ENCODE assay signal across 8 cellular contexts in the genomic region with DNA sequence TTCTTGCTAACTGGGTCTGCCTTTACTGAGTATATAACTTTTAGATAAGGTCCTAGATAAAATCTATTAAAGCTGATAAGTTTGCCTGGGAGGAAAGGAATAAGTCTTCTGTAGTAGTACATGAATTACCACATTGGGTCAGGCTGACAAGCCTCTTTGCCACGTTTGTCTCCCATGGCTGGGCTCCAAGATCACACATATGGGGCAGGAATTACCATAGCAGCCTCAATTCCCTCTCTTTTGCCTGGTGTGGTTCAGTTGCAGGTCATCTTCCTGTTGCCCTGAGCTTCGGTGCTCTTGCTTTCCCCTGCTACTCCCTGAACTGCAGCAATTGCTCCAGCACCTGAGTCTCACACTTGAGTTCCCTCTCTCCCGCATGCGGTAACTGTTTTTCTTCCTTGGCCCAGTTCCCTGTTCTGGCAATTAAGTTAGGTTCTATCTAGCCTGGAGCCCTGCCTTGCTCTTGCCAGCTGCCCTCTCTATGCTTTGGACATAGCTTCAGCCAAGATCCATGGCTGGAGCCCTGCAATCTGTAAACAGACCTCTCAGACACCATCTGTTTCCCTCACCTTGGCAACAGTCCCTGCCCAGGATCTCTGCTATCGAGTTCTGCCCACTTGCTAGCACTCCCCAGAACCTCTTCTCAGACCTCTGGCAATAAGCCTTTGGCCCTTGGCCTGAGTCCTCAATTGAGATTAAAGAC. TPM values are rescaled to one million over a fixed set of nuclear protein-coding genes. Genes with fewer than 3 reads are reported as not detected.
A peak's percentile ranks its signal among the peaks of the same experiment; 100 is the strongest.
DNase-seq lines count a peak whose midpoint lies in the region; ATAC-seq and TF ChIP-seq lines count a peak whose summit lies in the region.
"Had no signal": no experiment of that assay in that cellular context is flagged by ENCODE, and none has a peak within 500 bp of the region (broad histone marks: within the 10 kb centered on the region; RNA-seq: fewer than 3 reads in every experiment).

No MANE protein-coding gene starts in this region.

- ATAC-seq in upper lobe of right lung (peak; percentile 94), GM18520 (IDR thresholded peaks at IDR 0.05; ENCODE audit: unreplicated experiment) (no peak), PC-3 (no peak; the same call in 1 of the 2 replicates)

- intact Hi-C loops in left ventricle myocardium inferior (cut with micrococcal nuclease) (no loop called here), upper lobe of right lung (cut with DNase I) (no loop called here), PC-3 (cut with micrococcal nuclease) (loop anchor here (5.0 to 10.0 kb wide), 2 partner anchors 89 to 249 kb away; a partner anchor contains a TSS)

- POLR2A ChIA-PET in PC-3 (lab: Charles Lee; ENCODE audit: unreplicated experiment): interaction anchor here (0.6 kb wide), 1 partner anchor 234 kb away, joined by 3 read pairs; no protein-coding TSS in a partner anchor

- no peak overlapping the region for H3K4me2 ChIP-seq in PC-3 (ENCODE audit: low read length)

- H3K27me3 ChIP-seq in left ventricle myocardium inferior (ENCODE audit: low read depth) (no peaks in the 10 kb centered on the region), upper lobe of right lung (no peaks in the 10 kb centered on the region), PC-3 (ENCODE audit: low read length) (no peaks in the 10 kb centered on the region)

- no TSS peak for BruUV-seq in PC-3 (replicated peaks; lab: Mats Ljungman, UMichigan)

- no peaks in the 10 kb centered on the region for H3K79me2 ChIP-seq in PC-3 (ENCODE audit: low read length)

- peak overlapping the region; percentile 57 for H3K27ac ChIP-seq in VCaP
- H3K27ac ChIP-seq in left ventricle myocardium inferior (replicated peaks): peak overlapping the region; percentile 65
- peak overlapping the region; percentile 32 for H3K27ac ChIP-seq in upper lobe of right lung
- no peak overlapping the region for H3K27ac ChIP-seq in PC-3 (ENCODE audit: low read length)

- no peak overlapping the region for H2AFZ ChIP-seq in PC-3 (ENCODE audit: low read length)

- H3K4me3 ChIP-seq in left ventricle myocardium inferior (no peak overlapping the region), upper lobe of right lung (no peak overlapping the region), PC-3 (ENCODE audit: low read length) (no peak overlapping the region)

- H4K20me1 ChIP-seq in PC-3 (ENCODE audit: low read length): no peaks in the 10 kb centered on the region

- no peak overlapping the region for H3K9ac ChIP-seq in PC-3 (ENCODE audit: low read length)

- H3K4me1 ChIP-seq in left ventricle myocardium inferior (peaks cover 25% of the 10 kb centered on the region), upper lobe of right lung (peaks cover 12% of the 10 kb centered on the region), PC-3 (ENCODE audit: insufficient read depth, low read length) (peaks cover 6% of the 10 kb centered on the region)

- no peaks in the 10 kb centered on the region for H3K9me3 ChIP-seq in left ventricle myocardium inferior (replicated peaks)
- no peaks in the 10 kb centered on the region for H3K9me3 ChIP-seq in upper lobe of right lung
- no peaks in the 10 kb centered on the region for H3K9me3 ChIP-seq in PC-3 (ENCODE audit: low read length)

- H3K9me2 ChIP-seq in PC-3 (replicated peaks; ENCODE audit: low read length): no peaks in the 10 kb centered on the region

- no peak for TF ChIP-seq CTCF in VCaP (conservative IDR thresholded peaks at IDR 0.05)
- no peak for TF ChIP-seq CTCF in left ventricle myocardium inferior (IDR thresholded peaks at IDR 0.05; ENCODE audit: borderline replicate concordance)
- no peak for TF ChIP-seq CTCF in upper lobe of right lung (IDR thresholded peaks at IDR 0.05)
- TF ChIP-seq CTCF in PC-3 (conservative IDR thresholded peaks at IDR 0.05; ENCODE audit: low read depth, low read length): no peak

- CTCF ChIA-PET in PC-3 (lab: Charles Lee): no interaction called here

- DNase-seq in NCI-H1417 treated with DMSO at 0.1 percent for 48 hours (lab: John Stamatoyannopoulos, UW): peak; percentile 50
- peak; percentile 79 for DNase-seq in left ventricle myocardium inferior
- DNase-seq in upper lobe of right lung: peak; percentile 81
- no peak for DNase-seq in LoVo (ENCODE audit: low spot score)
- DNase-seq in PC-3: no peak
- DNase-seq: erythroblast had no signal

- no peaks in the 10 kb centered on the region for H3F3A ChIP-seq in PC-3 (ENCODE audit: low read length, unreplicated experiment)

- H3K36me3 ChIP-seq in left ventricle myocardium inferior (no peaks in the 10 kb centered on the region), upper lobe of right lung (no peaks in the 10 kb centered on the region), PC-3 (ENCODE audit: low read depth, low read length) (no peaks in the 10 kb centered on the region)

RNA-seq across cellular contexts. Expression of a gene that starts 5.8 kb away (rescaled TPM):
- total RNA-seq in left ventricle myocardium inferior (11.7 TPM), upper lobe of right lung (9.1 TPM), PC-3 (2014; rRNA removed) (1.6 TPM in 2 replicates)

RNA-seq across cellular contexts. Expression of a gene that starts 8.5 kb away (rescaled TPM):
- total RNA-seq in left ventricle myocardium inferior (9.2 TPM), upper lobe of right lung (19.4 TPM), PC-3 (2014; rRNA removed) (7.8 and 10.7 TPM in 2 replicates)

Comparison
In these comparisons a context has a peak if more than half of its experiments do, and no peak if none do; other contexts are left out.
1. DNase-seq: peak in NCI-H1417 treated with DMSO at 0.1 percent for 48 hours (single experiment), left ventricle myocardium inferior (single experiment) and upper lobe of right lung (single experiment); none in LoVo (single experiment) and PC-3 (single experiment).